ENCODE assay signal across 11 cellular contexts in the genomic region with DNA sequence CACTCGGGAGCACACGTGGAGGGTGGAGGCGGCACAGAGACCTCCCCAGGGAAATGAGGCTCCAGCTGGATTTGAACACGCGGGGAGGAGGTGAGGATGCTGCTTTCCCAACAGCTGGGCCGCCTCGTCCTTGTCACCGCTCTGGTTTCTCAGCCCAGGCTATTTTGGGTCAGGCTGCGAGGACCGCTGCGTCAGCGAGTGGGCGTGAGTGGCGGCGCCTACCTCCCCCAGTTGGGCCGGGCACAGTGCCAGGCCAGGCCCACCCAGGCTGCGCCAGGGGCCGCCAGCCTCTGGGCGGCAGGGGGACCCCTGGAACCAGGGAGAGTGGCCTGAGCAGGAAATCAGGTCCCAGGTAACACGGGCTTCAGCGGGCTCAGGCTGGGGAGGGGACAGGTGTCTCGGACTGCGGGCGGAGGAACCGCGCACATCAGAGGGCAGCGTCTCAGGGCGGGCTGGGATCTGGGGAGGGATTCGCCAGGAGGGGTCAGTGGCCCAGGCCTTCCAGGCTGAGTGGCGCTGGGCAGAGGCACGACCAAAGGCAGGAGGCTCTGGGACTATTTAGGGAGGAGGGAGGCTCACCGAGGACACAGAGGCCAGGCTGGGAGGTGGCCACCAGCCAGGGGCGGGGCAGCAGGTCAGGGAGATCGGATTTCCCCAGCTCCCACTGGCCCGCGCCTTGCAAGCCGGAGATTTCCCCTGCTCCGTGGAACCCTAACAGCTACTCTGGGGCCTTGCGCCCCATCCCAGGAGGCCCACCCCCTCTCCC.
DNase-seq lines count a peak whose midpoint lies in the region; ATAC-seq and TF ChIP-seq lines count a peak whose summit lies in the region.
"Had no signal": no experiment of that assay in that cellular context is flagged by ENCODE, and none has a peak within 500 bp of the region (broad histone marks: within the 10 kb centered on the region; RNA-seq: fewer than 3 reads in every experiment).

No MANE protein-coding gene starts in this region.

- H3K9me3 Mint-ChIP-seq in nephron, result peaks cover 3% of the 10 kb centered on the region
- H3K9me3 Mint-ChIP-seq in naive thymus-derived CD8-positive, alpha-beta T cell, result peaks cover 0 to 12% (median under 1%) of the 10 kb centered on the region in 9 donors
- H3K9me3 Mint-ChIP-seq: T-helper 1 cell treated with Interleukin-12 subunit alpha and Interleukin-12 subunit beta and Interleukin-4 antibody, amounts not matched to agents 30 μg/mL and 1 μg/mL, for 36 hours had no signal

- H3K27ac ChIP-seq in Panc1 (ENCODE audit: low read length) (no peak overlapping the region), cardiac muscle cell (no peak overlapping the region)
- H3K27ac ChIP-seq: BLaER1 had no signal

- no TSS peak for BruUV-seq in Panc1 (replicated peaks; lab: Mats Ljungman, UMichigan)

- H3K4me1 ChIP-seq in Panc1 (ENCODE audit: control insufficient read depth, insufficient read depth, low read length), result 0 out of 2 replicates have a peak, but pooled peaks cover 6% of the 10 kb centered on the region
- no peaks in the 10 kb centered on the region for H3K4me1 ChIP-seq in cardiac muscle cell (ENCODE audit: low read depth)

- no peaks in the 10 kb centered on the region for H3K9me3 ChIP-seq in Panc1 (ENCODE audit: control insufficient read depth, insufficient read depth, low read depth, low read length)
- no peaks in the 10 kb centered on the region for H3K9me3 ChIP-seq in cardiac muscle cell (ENCODE audit: low read depth)

- H3K4me1 Mint-ChIP-seq in nephron, result peaks cover 26% of the 10 kb centered on the region
- H3K4me1 Mint-ChIP-seq in naive thymus-derived CD8-positive, alpha-beta T cell, result no peaks in the 10 kb centered on the region

- in situ Hi-C loops in Panc1 (cut with HindIII; ENCODE audit: low pct_unique_long_range_greater_than_20kb, low sequenced_read_pairs), result no loop called here

- DNase-seq in COLO668 (lab: John Stamatoyannopoulos, UW; ENCODE audit: unreplicated experiment) (peak; percentile 47), Panc1 (ENCODE audit: low read depth, low spot score) (no peak), cardiac muscle cell (ENCODE audit: low read depth in 1 of 2, low spot score in 1 of 2) (peak; percentile 40 to 45), amniotic stem cell (lab: John Stamatoyannopoulos, UW) (no peak), T1000 (lab: John Stamatoyannopoulos, UW) (no peak)
- no peak for DNase-seq in naive thymus-derived CD8-positive, alpha-beta T cell
- DNase-seq: NCI-H2107 had no signal

- intact Hi-C loops in Panc1 (cut with micrococcal nuclease; ENCODE audit: unreplicated experiment), result no loop called here

- peak overlapping the region; percentile 22 to 66 (median 27) for H3K4me3 Mint-ChIP-seq in nephron
- no peak overlapping the region for H3K4me3 Mint-ChIP-seq in naive thymus-derived CD8-positive, alpha-beta T cell
- H3K4me3 Mint-ChIP-seq: T-helper 1 cell treated with Interleukin-12 subunit alpha and Interleukin-12 subunit beta and Interleukin-4 antibody, amounts not matched to agents 30 μg/mL and 1 μg/mL, for 36 hours had no signal

- H3K4me3 ChIP-seq in Panc1 (ENCODE audit: low read depth in 2 of 2, low read length in 2 of 2) (no peak overlapping the region), cardiac muscle cell (no peak overlapping the region)
- H3K4me3 ChIP-seq: BLaER1 had no signal

- H3K27ac Mint-ChIP-seq in nephron, result peak overlapping the region; percentile 49 to 87 (median 71)
- H3K27ac Mint-ChIP-seq in naive thymus-derived CD8-positive, alpha-beta T cell, result no peak overlapping the region
- H3K27ac Mint-ChIP-seq: T-helper 1 cell treated with Interleukin-12 subunit alpha and Interleukin-12 subunit beta and Interleukin-4 antibody, amounts not matched to agents 30 μg/mL and 1 μg/mL, for 36 hours had no signal

- H3K36me3 Mint-ChIP-seq in nephron (ENCODE audit: low read depth), result no peaks in the 10 kb centered on the region
- H3K36me3 Mint-ChIP-seq in naive thymus-derived CD8-positive, alpha-beta T cell, result no peaks in the 10 kb centered on the region

- H3K27me3 ChIP-seq in Panc1 (ENCODE audit: control insufficient read depth, insufficient read depth, low read length) (no peaks in the 10 kb centered on the region), cardiac muscle cell (no peaks in the 10 kb centered on the region)
- H3K27me3 ChIP-seq: BLaER1 had no signal

- peak; percentile 47 for ATAC-seq in Panc1
- no peak for ATAC-seq in GM18868 (IDR thresholded peaks at IDR 0.05; ENCODE audit: unreplicated experiment)
- no peak for ATAC-seq in naive thymus-derived CD8-positive, alpha-beta T cell

- no peaks in the 10 kb centered on the region for H3K36me3 ChIP-seq in Panc1 (ENCODE audit: control insufficient read depth, insufficient read depth, low read length)
- no peaks in the 10 kb centered on the region for H3K36me3 ChIP-seq in cardiac muscle cell
- H3K36me3 ChIP-seq: BLaER1 had no signal

- POLR2A ChIA-PET in Panc1 (lab: Charles Lee), result interaction anchor here (0.8 kb wide), 1 partner anchor 13 kb away, joined by 7 read pairs; no protein-coding TSS in a partner anchor
- POLR2A ChIA-PET in naive thymus-derived CD8-positive, alpha-beta T cell (lab: Charles Lee), result interaction anchor here (0.6 kb wide), 1 partner anchor 37 kb away, joined by 3 read pairs; no protein-coding TSS in a partner anchor

- CTCF ChIA-PET in Panc1 (lab: Charles Lee), result no interaction called here

- H3K27me3 Mint-ChIP-seq in nephron (ENCODE audit: low read depth), result peaks cover 5% of the 10 kb centered on the region
- H3K27me3 Mint-ChIP-seq in naive thymus-derived CD8-positive, alpha-beta T cell, result peaks cover 2 to 21% (median 13%) of the 10 kb centered on the region in 5 donors

- TF ChIP-seq CTCF in Panc1 (IDR thresholded peaks at IDR 0.05) (no peak), cardiac muscle cell (IDR thresholded peaks at IDR 0.05; ENCODE audit: low read depth, low read length) (no peak), nephron (IDR thresholded peaks at IDR 0.05; ENCODE audit: unreplicated experiment in 3 of 3) (no peak)

Comparison
In these comparisons a context has a peak if more than half of its experiments do, and no peak if none do; other contexts are left out.
1. DNase-seq: peak in COLO668 (single experiment) and cardiac muscle cell (2 of 2); none in Panc1 (single experiment), amniotic stem cell (single experiment), T1000 (single experiment) and naive thymus-derived CD8-positive, alpha-beta T cell (0 of 10).
2. H3K27ac Mint-ChIP-seq: peak in nephron (3 of 3); none in naive thymus-derived CD8-positive, alpha-beta T cell (0 of 10).
3. H3K4me3 Mint-ChIP-seq: peak in nephron (3 of 3); none in naive thymus-derived CD8-positive, alpha-beta T cell (0 of 10).